ENCODE assay signal across 29 cellular contexts in the genomic region with DNA sequence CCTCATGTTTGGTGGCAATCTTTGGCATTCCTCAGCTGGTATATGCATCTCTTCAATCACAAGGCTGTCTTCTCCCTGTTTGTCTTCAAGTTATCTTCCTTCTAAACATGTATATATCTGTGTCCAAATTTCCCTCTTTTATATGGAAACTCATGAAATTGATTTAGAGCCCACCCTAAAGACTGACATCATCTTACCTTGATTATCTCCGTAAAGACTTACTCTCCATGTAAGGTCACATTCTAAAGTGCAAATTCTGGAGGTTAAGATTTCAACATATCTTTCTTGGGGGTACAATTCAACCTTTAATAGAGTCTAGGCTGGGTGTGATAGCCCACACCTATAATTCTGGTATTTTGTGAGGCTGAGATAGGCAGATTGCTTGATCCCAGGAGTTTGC.
"Had no signal": no experiment of that assay in that cellular context is flagged by ENCODE, and none has a peak within 500 bp of the region (broad histone marks: within the 10 kb centered on the region; RNA-seq: fewer than 3 reads in every experiment).

No MANE protein-coding gene starts in this region.

- DNase-seq: stimulated activated CD4-positive, alpha-beta T cell treated with anti-CD3 and anti-CD28 coated beads, Interleukin-2, amount 100 ng/mL, for 48 hours; stimulated activated CD4-positive, alpha-beta T cell treated with anti-CD3 and anti-CD28 coated beads, Interleukin-4, amount 100 ng/mL, for 1 hour; stimulated activated CD4-positive, alpha-beta T cell treated with anti-CD3 and anti-CD28 coated beads, Interleukin-4, amount 100 ng/mL, for 24 hours; stimulated activated CD4-positive, alpha-beta T cell treated with anti-CD3 and anti-CD28 coated beads, Interleukin-4, amount 100 ng/mL, for 4 hours; stimulated activated CD8-positive, alpha-beta memory T cell treated with anti-CD3 and anti-CD28 coated beads, Interleukin-4, amount 100 ng/mL, for 48 hours; stimulated activated naive B cell treated with anti-CD40 and anti-IgM and Interleukin-4, amounts not matched to agents 10 μg/mL and 1 μg/mL and 100 μg/mL, for 72 hours; stimulated activated naive CD4-positive, alpha-beta T cell; stimulated activated naive CD4-positive, alpha-beta T cell treated with Interleukin-2 at 50 U/mL for 16 hours; stimulated activated naive CD8-positive, alpha-beta T cell treated with anti-CD3 and anti-CD28 coated beads, Interleukin-15, amount 100 ng/mL, for 72 hours; stimulated activated naive CD8-positive, alpha-beta T cell treated with anti-CD3 and anti-CD28 coated beads, Interleukin-15, Interleukin-2, amounts not matched to agents 100 U/mL and 50 U/mL, for 24 hours; stomach; substantia nigra; testis; thyroid gland; tibial artery; transverse colon; trophoblast cell; upper lobe of left lung; upper lobe of right lung; uterus had no signal

- H3K27me3 Mint-ChIP-seq: stimulated activated memory B cell treated with anti-CD40 and anti-IgM and Interleukin-4, amounts not matched to agents 10 μg/mL and 1 μg/mL and 100 μg/mL, for 72 hours; stimulated activated naive B cell treated with anti-CD40 and anti-IgM and Interleukin-4, amounts not matched to agents 10 μg/mL and 1 μg/mL and 100 μg/mL, for 72 hours; stimulated activated naive CD8-positive, alpha-beta T cell treated with anti-CD3 and anti-CD28 coated beads, Interleukin-15, amount 100 ng/mL, for 72 hours; stimulated activated naive CD8-positive, alpha-beta T cell treated with anti-CD3 and anti-CD28 coated beads, Interleukin-15, Interleukin-2, amounts not matched to agents 100 ng/mL and 50 ng/mL, for 24 hours; type B pancreatic cell had no signal

- ATAC-seq: stimulated activated effector memory CD8-positive, alpha-beta T cell treated with anti-CD3 and anti-CD28 coated beads, Interleukin-12 subunit alpha, Interleukin-12 subunit beta, amount 100 ng/mL, for 72 hours; stimulated activated memory B cell treated with anti-CD40 and anti-IgM and Interleukin-4, amounts not matched to agents 10 μg/mL and 1 μg/mL and 100 μg/mL, for 72 hours; stimulated activated naive B cell treated with anti-CD40 and anti-IgM and Interleukin-4, amounts not matched to agents 10 μg/mL and 1 μg/mL and 100 μg/mL, for 72 hours; stimulated activated naive CD8-positive, alpha-beta T cell treated with anti-CD3 and anti-CD28 coated beads, Interleukin-15, amount 100 ng/mL, for 72 hours; stimulated activated naive CD8-positive, alpha-beta T cell treated with anti-CD3 and anti-CD28 coated beads, Interleukin-15, Interleukin-2, amounts not matched to agents 100 U/mL and 50 U/mL, for 24 hours; upper lobe of right lung had no signal

- H3K9me3 ChIP-seq: stomach, suprapubic skin, testis, thoracic aorta, thyroid gland, tibial artery, tibial nerve, transverse colon, upper lobe of left lung, upper lobe of right lung, uterus, vagina had no signal

- H3K27me3 ChIP-seq: stomach, suprapubic skin, testis, thyroid gland, tibial artery, tibial nerve, transverse colon, upper lobe of left lung, upper lobe of right lung, uterus, vagina had no signal

- H3K36me3 ChIP-seq: stomach, suprapubic skin, thoracic aorta, thyroid gland, tibial artery, tibial nerve, transverse colon, upper lobe of left lung, upper lobe of right lung, uterus, vagina had no signal

- FAIRE-seq: urothelium cell line had no signal

- H3K4me1 Mint-ChIP-seq: stimulated activated effector memory CD8-positive, alpha-beta T cell treated with anti-CD3 and anti-CD28 coated beads, Interleukin-12 subunit alpha, Interleukin-12 subunit beta, amount 100 ng/mL, for 72 hours; stimulated activated memory B cell treated with anti-CD40 and anti-IgM and Interleukin-4, amounts not matched to agents 10 μg/mL and 1 μg/mL and 100 μg/mL, for 72 hours; stimulated activated naive B cell treated with anti-CD40 and anti-IgM and Interleukin-4, amounts not matched to agents 10 μg/mL and 1 μg/mL and 100 μg/mL, for 72 hours; stimulated activated naive CD8-positive, alpha-beta T cell treated with anti-CD3 and anti-CD28 coated beads, Interleukin-15, amount 100 ng/mL, for 72 hours had no signal

- H3K27ac ChIP-seq: stomach, suprapubic skin, testis, thoracic aorta, thyroid gland, tibial artery, tibial nerve, transverse colon, upper lobe of left lung, upper lobe of right lung, uterus, vagina had no signal

- H3K36me3 Mint-ChIP-seq: stimulated activated effector memory CD8-positive, alpha-beta T cell treated with anti-CD3 and anti-CD28 coated beads, Interleukin-12 subunit alpha, Interleukin-12 subunit beta, amount 100 ng/mL, for 72 hours; stimulated activated memory B cell treated with anti-CD40 and anti-IgM and Interleukin-4, amounts not matched to agents 10 μg/mL and 1 μg/mL and 100 μg/mL, for 72 hours; stimulated activated naive B cell treated with anti-CD40 and anti-IgM and Interleukin-4, amounts not matched to agents 10 μg/mL and 1 μg/mL and 100 μg/mL, for 72 hours; type B pancreatic cell had no signal

- H3K4me3 ChIP-seq: stomach, suprapubic skin, testis, thoracic aorta, thyroid gland, tibial artery, tibial nerve, transverse colon, upper lobe of left lung, upper lobe of right lung, uterus, vagina had no signal

- H3K27ac Mint-ChIP-seq: stimulated activated effector memory CD8-positive, alpha-beta T cell treated with anti-CD3 and anti-CD28 coated beads, Interleukin-12 subunit alpha, Interleukin-12 subunit beta, amount 100 ng/mL, for 72 hours; stimulated activated memory B cell treated with anti-CD40 and anti-IgM and Interleukin-4, amounts not matched to agents 10 μg/mL and 1 μg/mL and 100 μg/mL, for 72 hours; stimulated activated naive B cell treated with anti-CD40 and anti-IgM and Interleukin-4, amounts not matched to agents 10 μg/mL and 1 μg/mL and 100 μg/mL, for 72 hours; stimulated activated naive CD8-positive, alpha-beta T cell treated with anti-CD3 and anti-CD28 coated beads, Interleukin-15, Interleukin-2, amounts not matched to agents 100 ng/mL and 50 ng/mL, for 24 hours; type B pancreatic cell had no signal

- H3K9me3 Mint-ChIP-seq: type B pancreatic cell had no signal

- H3K4me1 ChIP-seq: stomach, suprapubic skin, testis, thyroid gland, tibial artery, tibial nerve, transverse colon, upper lobe of left lung, upper lobe of right lung, uterus, vagina had no signal

- H3K4me3 Mint-ChIP-seq: stimulated activated effector memory CD8-positive, alpha-beta T cell treated with anti-CD3 and anti-CD28 coated beads, Interleukin-12 subunit alpha, Interleukin-12 subunit beta, amount 100 ng/mL, for 72 hours; stimulated activated memory B cell treated with anti-CD40 and anti-IgM and Interleukin-4, amounts not matched to agents 10 μg/mL and 1 μg/mL and 100 μg/mL, for 72 hours; stimulated activated naive B cell treated with anti-CD40 and anti-IgM and Interleukin-4, amounts not matched to agents 10 μg/mL and 1 μg/mL and 100 μg/mL, for 72 hours; stimulated activated naive CD8-positive, alpha-beta T cell treated with anti-CD3 and anti-CD28 coated beads, Interleukin-15, amount 100 ng/mL, for 72 hours; stimulated activated naive CD8-positive, alpha-beta T cell treated with anti-CD3 and anti-CD28 coated beads, Interleukin-15, Interleukin-2, amounts not matched to agents 100 ng/mL and 50 ng/mL, for 24 hours; type B pancreatic cell had no signal
